In the genomic region with DNA sequence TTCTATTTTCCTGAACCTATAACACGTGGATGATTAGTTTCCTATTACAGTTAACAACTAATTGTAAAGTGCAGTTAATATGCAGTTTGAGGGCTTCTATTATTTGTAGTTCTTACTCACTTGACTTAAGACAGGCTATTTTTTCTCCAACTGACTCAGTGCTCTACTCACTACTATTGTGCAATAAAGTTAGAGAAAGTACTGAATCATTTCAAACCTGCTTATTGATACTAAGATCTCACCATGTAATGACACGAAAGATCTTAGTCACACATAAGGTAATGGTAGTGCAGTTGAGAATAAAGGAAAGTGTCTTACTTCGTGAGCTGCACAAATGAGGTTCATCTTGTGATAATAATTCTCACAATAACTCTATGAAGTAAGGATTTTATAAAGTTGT, we compare ENCODE assay signal across 12 cellular contexts. TPM values are rescaled to one million over a fixed set of nuclear protein-coding genes. Genes with fewer than 3 reads are reported as not detected.
DNase-seq lines count a peak whose midpoint lies in the region; ATAC-seq and TF ChIP-seq lines count a peak whose summit lies in the region.
"Had no signal": no experiment of that assay in that cellular context is flagged by ENCODE, and none has a peak within 500 bp of the region (broad histone marks: within the 10 kb centered on the region; RNA-seq: fewer than 3 reads in every experiment).

No MANE protein-coding gene starts in this region.

- H3K79me2 ChIP-seq in HCT116 (ENCODE audit: insufficient read depth, low read length), result no peaks in the 10 kb centered on the region

- no peaks in the 10 kb centered on the region for H3K4me1 ChIP-seq in HCT116 (ENCODE audit: control insufficient read depth in 1 of 2, insufficient read depth in 2 of 2, low read length in 2 of 2)
- no peaks in the 10 kb centered on the region for H3K4me1 ChIP-seq in CD4-positive, alpha-beta memory T cell (ENCODE audit: insufficient read depth, low read length)
- no peaks in the 10 kb centered on the region for H3K4me1 ChIP-seq in transverse colon
- H3K4me1 ChIP-seq: tibial nerve had no signal

- no peak for ATAC-seq in HCT116

- RAD21 ChIA-PET in HCT116 (lab: Charles Lee; ENCODE audit: low non-redundant PET in 1 of 2, low total read pairs in 2 of 2, uncharacterized antibody in 2 of 2, unreplicated experiment in 2 of 2), result no interaction called here

- CTCF ChIA-PET in HCT116 (lab: Charles Lee), result no interaction called here
- CTCF ChIA-PET in CD4-positive, alpha-beta memory T cell (lab: Charles Lee; ENCODE audit: partially characterized antibody), result no interaction called here

- intact Hi-C loops in HCT116 (cut with micrococcal nuclease) (no loop called here), transverse colon (cut with DNase I; ENCODE audit: low total_unique reads) (no loop called here)
- intact Hi-C loops in CD4-positive, alpha-beta memory T cell (cut with micrococcal nuclease), result no loop called here

- peaks cover 0 to 20% (median 13%) of the 10 kb centered on the region in 8 donors for H3K9me3 Mint-ChIP-seq in CD4-positive, alpha-beta memory T cell

- TF ChIP-seq CTCF in HCT116 (IDR thresholded peaks at IDR 0.05 in 2 of 3, conservative IDR thresholded peaks at IDR 0.05 in 1 of 3; ENCODE audit: borderline replicate concordance in 1 of 3, insufficient read depth in 1 of 3, low read depth in 2 of 3, low read length in 2 of 3) (no peak), transverse colon (IDR thresholded peaks at IDR 0.05) (no peak)

- no peak for TF ChIP-seq RAD21 in HCT116 (IDR thresholded peaks at IDR 0.05; ENCODE audit: low read depth)

- no peak for TF ChIP-seq POLR2A in HCT116 (IDR thresholded peaks at IDR 0.05; ENCODE audit: borderline replicate concordance, extremely low read depth, insufficient read depth, insufficient read length)
- TF ChIP-seq POLR2A in transverse colon (IDR thresholded peaks at IDR 0.05), result no peak

- H3K36me3 Mint-ChIP-seq in CD4-positive, alpha-beta memory T cell, result peaks cover 4 to 6% of the 10 kb centered on the region in 2 donors

- H3K4me3 Mint-ChIP-seq in CD4-positive, alpha-beta memory T cell, result no peak overlapping the region
- H3K4me3 Mint-ChIP-seq: activated naive CD8-positive, alpha-beta T cell treated with anti-CD3 and anti-CD28 coated beads, Interleukin-2, amount 10 ng/mL, durations not matched to agents 7 days and 5 days had no signal

- no peak overlapping the region for H2AFZ ChIP-seq in HCT116 (ENCODE audit: low read depth, low read length, poor library complexity, severe bottlenecking)

- H3K36me3 ChIP-seq in HCT116 (ENCODE audit: control insufficient read depth in 1 of 2, insufficient read depth in 2 of 2, low read length in 2 of 2) (no peaks in the 10 kb centered on the region), transverse colon (no peaks in the 10 kb centered on the region)
- H3K36me3 ChIP-seq in CD4-positive, alpha-beta memory T cell (ENCODE audit: insufficient read depth, low read length), result no peaks in the 10 kb centered on the region
- H3K36me3 ChIP-seq: tibial nerve had no signal

- H3K4me3 ChIP-seq in HCT116 (replicated peaks in 1 of 2; ENCODE audit: low read depth in 1 of 2, low read length in 2 of 2) (no peak overlapping the region), transverse colon (no peak overlapping the region)
- no peak overlapping the region for H3K4me3 ChIP-seq in CD4-positive, alpha-beta memory T cell (ENCODE audit: low read length in 2 of 2)
- H3K4me3 ChIP-seq: tibial nerve had no signal

- H3K27me3 ChIP-seq in HCT116 (ENCODE audit: insufficient read depth, low read length), result no peaks in the 10 kb centered on the region
- H3K27me3 ChIP-seq in CD4-positive, alpha-beta memory T cell (ENCODE audit: insufficient read depth, low read length), result no peaks in the 10 kb centered on the region
- no peaks in the 10 kb centered on the region for H3K27me3 ChIP-seq in transverse colon
- H3K27me3 ChIP-seq: tibial nerve had no signal

- DNase-seq in AML-193 (lab: John Stamatoyannopoulos, UW), result peak; percentile 49 to 55
- no peak for DNase-seq in HCT116 (ENCODE audit: low read depth, low spot score)
- DNase-seq in RPMI7951 (ENCODE audit: low read depth), result peak; percentile 43
- DNase-seq in hepatic stellate cell (ENCODE audit: low spot score), result peak; percentile 35
- DNase-seq in NCI-H526 (lab: John Stamatoyannopoulos, UW), result no peak
- DNase-seq in CD4-positive, alpha-beta memory T cell, result no peak
- no peak for DNase-seq in NCI-H1105 (lab: John Stamatoyannopoulos, UW)
- DNase-seq in transverse colon, result no peak
- DNase-seq: activated naive CD8-positive, alpha-beta T cell treated with anti-CD3 and anti-CD28 coated beads, Interleukin-2, amount 10 ng/mL, durations not matched to agents 7 days and 5 days; DND-41; NCI-H524 had no signal

- no TSS peak for BruUV-seq in HCT116 (replicated peaks; lab: Mats Ljungman, UMichigan)

- no peaks in the 10 kb centered on the region for H4K20me1 ChIP-seq in HCT116 (ENCODE audit: insufficient read depth)

- H3K9me3 ChIP-seq in HCT116 (ENCODE audit: control insufficient read depth in 1 of 2, insufficient read depth in 1 of 2, low read depth in 1 of 2, low read length in 2 of 2) (no peaks in the 10 kb centered on the region), transverse colon (peaks cover 5 to 7% of the 10 kb centered on the region in 2 donors)
- H3K9me3 ChIP-seq in CD4-positive, alpha-beta memory T cell (ENCODE audit: control insufficient read depth in 1 of 2, low read length in 2 of 2), result no peaks in the 10 kb centered on the region

- H3K27me3 Mint-ChIP-seq in CD4-positive, alpha-beta memory T cell, result peaks cover 0 to 1% of the 10 kb centered on the region in 2 donors
- H3K27me3 Mint-ChIP-seq: activated naive CD8-positive, alpha-beta T cell treated with anti-CD3 and anti-CD28 coated beads, Interleukin-2, amount 10 ng/mL, durations not matched to agents 7 days and 5 days had no signal

- no peak overlapping the region for H3K4me2 ChIP-seq in HCT116 (ENCODE audit: low read length)

- peak overlapping the region in 1 of 7 donors; percentile 37 for H3K27ac Mint-ChIP-seq in CD4-positive, alpha-beta memory T cell
- H3K27ac Mint-ChIP-seq: activated naive CD8-positive, alpha-beta T cell treated with anti-CD3 and anti-CD28 coated beads, Interleukin-2, amount 10 ng/mL, durations not matched to agents 7 days and 5 days had no signal

- in situ Hi-C loops in transverse colon (cut with MboI; ENCODE audit: low pct_ligation_motif_present in 1 of 4, low pct_unique_long_range_greater_than_20kb in 1 of 4, low sequenced_read_pairs in 3 of 4), result no loop called here

- H3K4me1 Mint-ChIP-seq in CD4-positive, alpha-beta memory T cell, result peaks cover 8 to 21% (median 14%) of the 10 kb centered on the region in 4 donors

- H3K9ac ChIP-seq in HCT116 (ENCODE audit: low read length), result no peak overlapping the region

- no peaks in the 10 kb centered on the region for H3K9me2 ChIP-seq in HCT116 (ENCODE audit: insufficient read depth)

- WGBS in transverse colon (ENCODE audit: low coverage in 1 of 2), 2 donors, result 65 to 79% methylated on average over 3 of the region's 3 CpGs

- POLR2A ChIA-PET in HCT116 (lab: Charles Lee), result no interaction called here
- POLR2A ChIA-PET in CD4-positive, alpha-beta memory T cell (lab: Charles Lee; ENCODE audit: partially characterized antibody), result interaction anchor here (3.0 kb wide), 1 partner anchor 11 kb away, joined by 13 read pairs; no protein-coding TSS in a partner anchor

- TF ChIP-seq EP300 in transverse colon (IDR thresholded peaks at IDR 0.05; ENCODE audit: low read depth), result no peak

- H3K27ac ChIP-seq in HCT116 (ENCODE audit: low read depth, low read length) (no peak overlapping the region), transverse colon (no peak overlapping the region)
- no peak overlapping the region for H3K27ac ChIP-seq in CD4-positive, alpha-beta memory T cell (ENCODE audit: low read depth, low read length)
- H3K27ac ChIP-seq: tibial nerve had no signal

TF ChIP-seq in HCT116, 20 proteins besides CTCF, POLR2A, EP300 and RAD21:
- TF ChIP-seq FOSL1 (IDR thresholded peaks at IDR 0.05; ENCODE audit: low read depth) (0 out of 2 replicates have a peak, but pooled peaks have one; percentile 10), POLR2AphosphoS5 (IDR thresholded peaks at IDR 0.05; ENCODE audit: low read depth, low read length) (no peak), CEBPB (IDR thresholded peaks at IDR 0.05; ENCODE audit: low read depth) (peak; percentile 64), ZFX (IDR thresholded peaks at IDR 0.05) (no peak)
TF ChIP-seq in HCT116: peak in this region for 2.

RNA-seq across cellular contexts. Expression of gene ITM2B, which starts 22.8 kb away (rescaled TPM):
- total RNA-seq in HCT116 (2021; ENCODE audit: unreplicated experiment) (124 TPM), transverse colon (100 to 1,000 TPM; 117 to 352 (median 310) TPM)
- polyA plus RNA-seq in HCT116 (2012), result 49.5 and 74.3 TPM in 2 replicates
- total RNA-seq in RPMI7951 (2014; rRNA removed; shearing (Covaris generic)), result 164 and 232 TPM in 2 replicates
- total RNA-seq in CD4-positive, alpha-beta memory T cell, result 100 to 1,000 TPM; 653 to 670 TPM
- polyA plus RNA-seq in CD4-positive, alpha-beta memory T cell, result 1,000 to 10,000 TPM; 1,454 to 1,558 TPM

Comparison
In these comparisons a context has a peak if more than half of its experiments do, and no peak if none do; other contexts are left out.
1. DNase-seq: peak in AML-193 (2 of 2), RPMI7951 (single experiment) and hepatic stellate cell (single experiment); none in HCT116 (single experiment), NCI-H526 (0 of 2), CD4-positive, alpha-beta memory T cell (0 of 5), NCI-H1105 (single experiment) and transverse colon (single experiment).